ENCODE assay signal across 8 cellular contexts in genomic region chr10:128150551-128150950, GRCh38. TPM values are rescaled to one million over a fixed set of nuclear protein-coding genes. Genes with fewer than 3 reads are reported as not detected.
DNase-seq lines count a peak whose midpoint lies in the region; ATAC-seq and TF ChIP-seq lines count a peak whose summit lies in the region.

No MANE protein-coding gene starts in this region.

- no peaks in the 10 kb centered on the region for H3K36me3 ChIP-seq in HUES64 (ENCODE audit: insufficient read depth, low read length)

- peak overlapping the region; percentile 68 for H3K4me3 ChIP-seq in AG10803 (ENCODE audit: low read length)
- peak overlapping the region; percentile 81 for H3K4me3 ChIP-seq in HUES64 (ENCODE audit: low read length)

- H3K9me3 ChIP-seq in HUES64 (ENCODE audit: insufficient read depth, low read depth, low read length): no peaks in the 10 kb centered on the region

- peak overlapping the region; percentile 63 for H3K4me3 Mint-ChIP-seq in central memory CD8-positive, alpha-beta T cell
- H3K4me3 Mint-ChIP-seq in naive B cell: peak overlapping the region; percentile 21 to 83 (median 64)

- peaks cover 19% of the 10 kb centered on the region for H3K27me3 ChIP-seq in HUES64 (ENCODE audit: insufficient read depth, low read length)

- peaks cover 2% of the 10 kb centered on the region for H3K27me3 Mint-ChIP-seq in central memory CD8-positive, alpha-beta T cell
- peaks cover 9 to 35% (median 31%) of the 10 kb centered on the region in 3 donors for H3K27me3 Mint-ChIP-seq in naive B cell

- H3K27ac Mint-ChIP-seq in central memory CD8-positive, alpha-beta T cell (ENCODE audit: low read depth): no peak overlapping the region
- peak overlapping the region in 2 of 6 donors; percentile 41 to 78 for H3K27ac Mint-ChIP-seq in naive B cell

- WGBS in HUES64: 73% methylated on average over 19 of the region's 19 CpGs

- no peaks in the 10 kb centered on the region for H3K9me3 Mint-ChIP-seq in central memory CD8-positive, alpha-beta T cell
- H3K9me3 Mint-ChIP-seq in naive B cell: peaks cover 2 to 21% (median 6%) of the 10 kb centered on the region in 7 donors

- peaks cover 6% of the 10 kb centered on the region for H3K4me1 Mint-ChIP-seq in central memory CD8-positive, alpha-beta T cell
- H3K4me1 Mint-ChIP-seq in naive B cell: peaks cover 18 to 30% (median 20%) of the 10 kb centered on the region in 3 donors

- no peaks in the 10 kb centered on the region for H3K4me1 ChIP-seq in HUES64 (ENCODE audit: insufficient read depth, low read length)

- peak overlapping the region; percentile 49; the same call in 1 of the 2 replicates for H3K9ac ChIP-seq in HUES64 (ENCODE audit: low read depth, low read length)

- DNase-seq in AG10803 (ENCODE audit: low read depth): no peak
- DNase-seq in central memory CD8-positive, alpha-beta T cell (ENCODE audit: low spot score in 2 of 2): no peak
- no peak for DNase-seq in naive B cell
- DNase-seq in activated effector memory CD4-positive, alpha-beta T cell treated with Interleukin-2 at 50 U/mL for 16 hours: no peak

- TF ChIP-seq CTCF in AG10803 (conservative IDR thresholded peaks at IDR 0.05; ENCODE audit: low read length): no peak

- ATAC-seq in central memory CD8-positive, alpha-beta T cell (replicated peaks; ENCODE audit: extremely low read depth, poor library complexity, severe bottlenecking): no peak
- no peak for ATAC-seq in naive B cell (ENCODE audit: low read depth in 2 of 2)
- no peak for ATAC-seq in HG02798 (IDR thresholded peaks at IDR 0.05; ENCODE audit: poor library complexity, unreplicated experiment)
- ATAC-seq in esophagus mucosa: no peak
- ATAC-seq in GM21526 (IDR thresholded peaks at IDR 0.05; ENCODE audit: low FRiP score, unreplicated experiment): no peak

- no peak overlapping the region for H3K27ac ChIP-seq in HUES64 (ENCODE audit: low read depth, low read length)

- peaks cover 5% of the 10 kb centered on the region for H3K36me3 Mint-ChIP-seq in central memory CD8-positive, alpha-beta T cell (ENCODE audit: insufficient read depth)
- peaks cover 0 to 11% of the 10 kb centered on the region in 2 donors for H3K36me3 Mint-ChIP-seq in naive B cell

RNA-seq across cellular contexts. Expression of gene MKI67, which starts 24.3 kb away (rescaled TPM):
- 31.3 TPM for polyA plus RNA-seq in HUES64 (2013, experiment 1 of 2)
- 43.7 TPM for polyA plus RNA-seq in HUES64 (2013, experiment 2 of 2)
- polyA plus RNA-seq in naive B cell (ENCODE audit: low read depth in 6 of 6): not detected
- total RNA-seq in esophagus mucosa: 51.7 TPM
